Comparison of ENCODE assay signal across 2 cellular contexts in genomic region chr2:241573741-241574140, GRCh38.
TF ChIP-seq lines count a peak whose summit lies in the region.

No MANE protein-coding gene starts in this region.

TF ChIP-seq in IMR-90, 13 proteins besides CTCF, POLR2A, EP300 and RAD21:
- no peak for TF ChIP-seq BHLHE40 (IDR thresholded peaks at IDR 0.05; ENCODE audit: low read depth, low read length)
- no peak for TF ChIP-seq MAZ (IDR thresholded peaks at IDR 0.05; ENCODE audit: borderline replicate concordance, low read depth, low read length)
- no peak for TF ChIP-seq MAFK (IDR thresholded peaks at IDR 0.05; ENCODE audit: low read depth, low read length)
- no peak for TF ChIP-seq RFX5 (IDR thresholded peaks at IDR 0.05; ENCODE audit: low read depth, low read length)
- TF ChIP-seq, protein P1, sequence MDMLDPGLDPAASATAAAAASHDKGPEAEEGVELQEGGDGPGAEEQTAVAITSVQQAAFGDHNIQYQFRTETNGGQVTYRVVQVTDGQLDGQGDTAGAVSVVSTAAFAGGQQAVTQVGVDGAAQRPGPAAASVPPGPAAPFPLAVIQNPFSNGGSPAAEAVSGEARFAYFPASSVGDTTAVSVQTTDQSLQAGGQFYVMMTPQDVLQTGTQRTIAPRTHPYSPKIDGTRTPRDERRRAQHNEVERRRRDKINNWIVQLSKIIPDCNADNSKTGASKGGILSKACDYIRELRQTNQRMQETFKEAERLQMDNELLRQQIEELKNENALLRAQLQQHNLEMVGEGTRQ (IDR thresholded peaks at IDR 0.05; ENCODE audit: low read depth, low read length), result no peak
- TF ChIP-seq CHD1 (IDR thresholded peaks at IDR 0.05; ENCODE audit: low read depth, low read length), result no peak
- no peak for TF ChIP-seq SMC3 (IDR thresholded peaks at IDR 0.05; ENCODE audit: low read depth, low read length)
- TF ChIP-seq CEBPB (IDR thresholded peaks at IDR 0.05; ENCODE audit: low read depth, low read length), result no peak
- TF ChIP-seq ELK1 (IDR thresholded peaks at IDR 0.05; ENCODE audit: borderline replicate concordance, low read depth, low read length), result no peak
- no peak for TF ChIP-seq RCOR1 (IDR thresholded peaks at IDR 0.05; ENCODE audit: insufficient replicate concordance, low read length)
- TF ChIP-seq MXI1 (IDR thresholded peaks at IDR 0.05; ENCODE audit: borderline replicate concordance, low read depth, low read length), result no peak
- TF ChIP-seq NFE2L2 (IDR thresholded peaks at IDR 0.05; ENCODE audit: low read depth, low read length), result no peak
- no peak for TF ChIP-seq FOS (IDR thresholded peaks at IDR 0.05; ENCODE audit: low read depth, low read length)

TF ChIP-seq in endothelial cell of umbilical vein, 7 proteins besides CTCF, POLR2A, EP300 and RAD21:
- no peak for TF ChIP-seq POLR2AphosphoS5 (IDR thresholded peaks at IDR 0.05; ENCODE audit: insufficient read depth, low read depth, low read length)
- no peak for TF ChIP-seq JUN (IDR thresholded peaks at IDR 0.05; ENCODE audit: borderline replicate concordance, insufficient read depth, insufficient read length, low read depth)
- no peak for TF ChIP-seq MYC (IDR thresholded peaks at IDR 0.05; ENCODE audit: low read depth, low read length)
- TF ChIP-seq EZH2 (IDR thresholded peaks at IDR 0.05; ENCODE audit: borderline replicate concordance, low read depth, low read length, severe bottlenecking), result no peak
- TF ChIP-seq, protein P2, sequence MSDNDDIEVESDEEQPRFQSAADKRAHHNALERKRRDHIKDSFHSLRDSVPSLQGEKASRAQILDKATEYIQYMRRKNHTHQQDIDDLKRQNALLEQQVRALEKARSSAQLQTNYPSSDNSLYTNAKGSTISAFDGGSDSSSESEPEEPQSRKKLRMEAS (IDR thresholded peaks at IDR 0.05; ENCODE audit: insufficient read depth, insufficient read length), result no peak
